ENCODE assay signal across 12 cellular contexts in genomic region chr5:35876922-35877321, GRCh38. TPM values are rescaled to one million over a fixed set of nuclear protein-coding genes. Genes with fewer than 3 reads are reported as not detected.
DNase-seq lines count a peak whose midpoint lies in the region; ATAC-seq and TF ChIP-seq lines count a peak whose summit lies in the region.
"Had no signal": no experiment of that assay in that cellular context is flagged by ENCODE, and none has a peak within 500 bp of the region (broad histone marks: within the 10 kb centered on the region; RNA-seq: fewer than 3 reads in every experiment).

No MANE protein-coding gene starts in this region.

- DNase-seq in AG20443 (ENCODE audit: low spot score) (peak; percentile 75), HFFc6 (peak; percentile 24), kidney glomerular epithelial cell (lab: John Stamatoyannopoulos, UW) (peak; percentile 7), osteocyte (ENCODE audit: extremely low spot score, unreplicated experiment) (no peak), DMS153 (lab: John Stamatoyannopoulos, UW) (no peak), NCI-H1048 (lab: John Stamatoyannopoulos, UW) (no peak)
- DNase-seq: amniotic stem cell, NCI-H187, WERI-Rb-1 had no signal

- no peaks in the 10 kb centered on the region for H3K9me3 Mint-ChIP-seq in HFFc6
- peaks cover 14% of the 10 kb centered on the region for H3K9me3 Mint-ChIP-seq in activated naive CD8-positive, alpha-beta T cell (ENCODE audit: low read depth)
- H3K9me3 Mint-ChIP-seq in osteocyte (ENCODE audit: unreplicated experiment) = no peaks in the 10 kb centered on the region

- ATAC-seq in GM18498 (IDR thresholded peaks at IDR 0.05; ENCODE audit: unreplicated experiment) = no peak
- ATAC-seq: Panc1 had no signal

- H3K27ac Mint-ChIP-seq in HFFc6 = peak overlapping the region; percentile 58
- H3K27ac Mint-ChIP-seq in activated naive CD8-positive, alpha-beta T cell = peak overlapping the region; percentile 94
- H3K27ac Mint-ChIP-seq in osteocyte (ENCODE audit: unreplicated experiment) = no peak overlapping the region

- H3K4me3 Mint-ChIP-seq in HFFc6 (peak overlapping the region; percentile 6; the same call in 1 of the 2 replicates), osteocyte (ENCODE audit: unreplicated experiment) (no peak overlapping the region)
- peak overlapping the region; percentile 38 for H3K4me3 Mint-ChIP-seq in activated naive CD8-positive, alpha-beta T cell

- TF ChIP-seq CTCF in HFFc6 (IDR thresholded peaks at IDR 0.05) (no peak), osteocyte (IDR thresholded peaks at IDR 0.05) (no peak)

- H3K4me1 Mint-ChIP-seq in HFFc6 (ENCODE audit: low read depth) (peaks cover 35% of the 10 kb centered on the region), osteocyte (ENCODE audit: unreplicated experiment) (peaks cover 15% of the 10 kb centered on the region)
- H3K4me1 Mint-ChIP-seq in activated naive CD8-positive, alpha-beta T cell (ENCODE audit: low read depth) = peaks cover 92% of the 10 kb centered on the region

- H3K36me3 Mint-ChIP-seq in HFFc6 (ENCODE audit: low read depth) = peaks cover 61% of the 10 kb centered on the region
- H3K36me3 Mint-ChIP-seq in activated naive CD8-positive, alpha-beta T cell = peaks cover 61% of the 10 kb centered on the region
- H3K36me3 Mint-ChIP-seq in osteocyte (ENCODE audit: unreplicated experiment) = no peaks in the 10 kb centered on the region

- H3K27me3 Mint-ChIP-seq in HFFc6 (ENCODE audit: insufficient read depth) (no peaks in the 10 kb centered on the region), osteocyte (ENCODE audit: unreplicated experiment) (no peaks in the 10 kb centered on the region)
- H3K27me3 Mint-ChIP-seq in activated naive CD8-positive, alpha-beta T cell = no peaks in the 10 kb centered on the region

RNA-seq across cellular contexts. Expression of gene IL7R, which starts 20.2 kb away (rescaled TPM):
- total RNA-seq in HFFc6 (2021; fragmentation: NEBNext Ultra II Directional; extraction: Animal tissue kit (Norgen Biotek cat#: 25700)) = 10 to 100 TPM; 37.2 to 63.2 (median 45.2) TPM
- 0.43 and 0.44 TPM in 2 replicates for total RNA-seq in osteocyte

Comparison
In these comparisons a context has a peak if more than half of its experiments do, and no peak if none do; other contexts are left out.
1. DNase-seq: peak in AG20443 (single experiment), HFFc6 (single experiment) and kidney glomerular epithelial cell (single experiment); none in osteocyte (single experiment), DMS153 (single experiment) and NCI-H1048 (single experiment).
2. RNA of gene IL7R, which starts 20.2 kb away (total RNA-seq): 37.2 to 63.2 TPM in HFFc6; 0.43 to 0.44 TPM in osteocyte; every median in the first group is over 10 times any median in the second.